10 cellular contexts compared by ENCODE assay signal in the genomic region with DNA sequence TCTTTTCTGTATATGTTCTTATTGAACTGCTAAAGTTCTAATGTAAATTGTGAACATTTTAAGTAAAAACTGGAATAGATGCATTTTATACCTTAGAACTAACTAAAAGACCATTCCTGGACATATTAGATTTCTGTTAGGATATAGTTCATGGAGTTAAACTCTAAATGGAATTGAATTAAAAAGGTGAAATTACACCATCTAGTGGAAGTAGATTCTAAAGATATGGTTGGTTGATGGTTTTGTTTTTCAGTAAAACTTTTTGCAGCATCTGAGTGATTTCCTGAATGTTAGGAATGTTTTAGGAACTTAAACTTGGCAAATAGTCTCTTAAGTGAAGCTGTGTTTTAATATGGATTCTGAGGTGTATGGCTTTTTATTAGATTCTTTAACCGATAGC.
DNase-seq lines count a peak whose midpoint lies in the region; ATAC-seq, FAIRE-seq and TF ChIP-seq lines count a peak whose summit lies in the region.
"Had no signal": no experiment of that assay in that cellular context is flagged by ENCODE, and none has a peak within 500 bp of the region (broad histone marks: within the 10 kb centered on the region; RNA-seq: fewer than 3 reads in every experiment).

No MANE protein-coding gene starts in this region.

- FAIRE-seq in bronchial epithelial cell (lab: Jason Lieb, UNC): no peak

- TF ChIP-seq CTCF in C4-2B (conservative IDR thresholded peaks at IDR 0.05) (peak; percentile 41), bronchial epithelial cell (IDR thresholded peaks at IDR 0.05; ENCODE audit: insufficient read depth, low read length, severe bottlenecking) (no peak), right lobe of liver (IDR thresholded peaks at IDR 0.05) (peak; percentile 14 to 35 (median 30)), mucosa of descending colon (IDR thresholded peaks at IDR 0.05) (no peak)

- no peak for TF ChIP-seq POLR2A in right lobe of liver (IDR thresholded peaks at IDR 0.05)

- no peaks in the 10 kb centered on the region for H3K27me3 ChIP-seq in bronchial epithelial cell (ENCODE audit: control insufficient read depth, insufficient read depth, low read length)
- no peaks in the 10 kb centered on the region for H3K27me3 ChIP-seq in right lobe of liver
- H3K27me3 ChIP-seq: heart right ventricle had no signal

- ATAC-seq in right lobe of liver (peak in 2 of 4 donors; percentile 23 to 57), mucosa of descending colon (no peak)
- ATAC-seq: heart right ventricle had no signal

- intact Hi-C loops in right lobe of liver (cut with DNase I): no loop called here
- intact Hi-C loops in mucosa of descending colon (cut with DNase I, micrococcal nuclease): no loop called here

- H3K4me1 ChIP-seq in right lobe of liver (peaks cover 0 to 4% (median 2%) of the 10 kb centered on the region in 4 donors), mucosa of descending colon (ENCODE audit: low read depth) (no peaks in the 10 kb centered on the region)
- H3K4me1 ChIP-seq: heart right ventricle had no signal

- no peaks in the 10 kb centered on the region for H3K9me3 ChIP-seq in right lobe of liver
- H3K9me3 ChIP-seq in mucosa of descending colon: no peaks in the 10 kb centered on the region
- H3K9me3 ChIP-seq: heart right ventricle had no signal

- in situ Hi-C loops in KBM-7 (cut with MboI; ENCODE audit: low pct_unique_long_range_greater_than_20kb, low sequenced_read_pairs): no loop called here

- WGBS in right lobe of liver (ENCODE audit: insufficient coverage, low coverage, low lambda C conversion rate, missing lambda C conversion rate): 84% methylated on average over 1 of the region's 1 CpG

- H3K36me3 ChIP-seq in bronchial epithelial cell (ENCODE audit: control insufficient read depth, insufficient read depth, low read length): peaks cover 3% of the 10 kb centered on the region
- peaks cover 0 to 5% (median 2%) of the 10 kb centered on the region in 4 donors for H3K36me3 ChIP-seq in right lobe of liver
- H3K36me3 ChIP-seq in mucosa of descending colon (ENCODE audit: low read depth): no peaks in the 10 kb centered on the region

- H3K4me3 ChIP-seq in bronchial epithelial cell (ENCODE audit: low read depth, low read length) (no peak overlapping the region), right lobe of liver (no peak overlapping the region), mucosa of descending colon (no peak overlapping the region)
- H3K4me3 ChIP-seq: heart right ventricle had no signal

- H3K27ac ChIP-seq in C4-2B: no peak overlapping the region
- no peak overlapping the region for H3K27ac ChIP-seq in right lobe of liver
- H3K27ac ChIP-seq: heart right ventricle had no signal

- DNase-seq in KBM-7 (peak; percentile 19), bronchial epithelial cell (ENCODE audit: low read depth) (peak; percentile 40), right lobe of liver (no peak), NCI-H82 treated with DMSO at 0.1 percent for 48 hours (lab: John Stamatoyannopoulos, UW; ENCODE audit: unreplicated experiment) (no peak), mucosa of descending colon (no peak), cerebellar cortex (ENCODE audit: low spot score) (no peak)
- DNase-seq in activated CD4-positive, alpha-beta T cell treated with anti-CD3 and anti-CD28 coated beads, Interleukin-2, amount 50 U/mL, for 48 hours: no peak
- DNase-seq: heart right ventricle, NCI-H526 treated with DMSO at 0.1 percent for 48 hours had no signal

Comparison
In these comparisons a context has a peak if more than half of its experiments do, and no peak if none do; other contexts are left out.
1. CTCF ChIP-seq: peak in C4-2B (single experiment) and right lobe of liver (4 of 4); none in bronchial epithelial cell (single experiment) and mucosa of descending colon (single experiment).
2. DNase-seq: peak in KBM-7 (single experiment) and bronchial epithelial cell (single experiment); none in right lobe of liver (0 of 3), NCI-H82 treated with DMSO at 0.1 percent for 48 hours (single experiment), mucosa of descending colon (0 of 3), cerebellar cortex (single experiment) and activated CD4-positive, alpha-beta T cell treated with anti-CD3 and anti-CD28 coated beads, Interleukin-2, amount 50 U/mL, for 48 hours (0 of 2).